11 cellular contexts compared by ENCODE assay signal in the genomic region with DNA sequence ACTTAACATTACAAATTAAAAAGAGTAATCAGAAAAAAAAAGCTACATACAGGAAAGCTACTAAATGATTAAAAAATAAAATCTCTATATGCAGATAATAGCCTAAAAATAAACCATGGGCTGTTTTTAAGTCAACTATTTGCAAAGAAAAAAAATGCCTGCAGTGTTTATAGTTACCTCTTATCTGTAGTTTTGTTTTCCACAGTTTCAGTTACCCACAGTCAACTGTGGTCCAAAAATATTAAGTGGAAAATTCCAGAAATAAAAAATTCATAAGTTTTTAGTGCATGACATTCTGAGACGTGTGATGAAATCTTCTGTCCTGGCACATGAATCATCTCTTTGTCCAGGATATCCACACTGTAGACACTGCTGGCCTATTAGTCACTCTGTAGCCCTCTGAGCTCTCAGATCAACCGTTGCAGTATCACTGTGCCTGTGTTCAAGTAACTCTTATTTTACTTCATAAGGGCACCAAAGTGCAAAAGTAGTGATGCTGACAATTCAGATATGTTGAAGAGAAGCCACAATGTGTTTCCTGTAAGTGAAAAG. TPM values are rescaled to one million over a fixed set of nuclear protein-coding genes. Genes with fewer than 3 reads are reported as not detected.
DNase-seq lines count a peak whose midpoint lies in the region; ATAC-seq and TF ChIP-seq lines count a peak whose summit lies in the region.
"Had no signal": no experiment of that assay in that cellular context is flagged by ENCODE, and none has a peak within 500 bp of the region (broad histone marks: within the 10 kb centered on the region; RNA-seq: fewer than 3 reads in every experiment).

No MANE protein-coding gene starts in this region.

- ATAC-seq in GM19351 (IDR thresholded peaks at IDR 0.05; ENCODE audit: unreplicated experiment), result no peak

- H3K27ac Mint-ChIP-seq in neural crest cell (ENCODE audit: unreplicated experiment), result peak overlapping the region; percentile 79

- peak; percentile 65 for DNase-seq in BJ (ENCODE audit: low read depth)
- peak in 1 of 2 experiments; percentile 82 for DNase-seq in PC-9
- DNase-seq in esophagus muscularis mucosa (ENCODE audit: extremely low spot score), result no peak
- DNase-seq in neural crest cell (ENCODE audit: low read depth, low spot score), result no peak
- no peak for DNase-seq in DMS79 (lab: John Stamatoyannopoulos, UW)
- no peak for DNase-seq in SKM-1 (lab: John Stamatoyannopoulos, UW; ENCODE audit: unreplicated experiment)
- DNase-seq in HEK293T (ENCODE audit: extremely low spot score), result no peak

- H3K79me2 ChIP-seq in PC-9 (ENCODE audit: low read depth), result no peaks in the 10 kb centered on the region

- H4K20me1 ChIP-seq in PC-9 (ENCODE audit: insufficient read depth), result no peaks in the 10 kb centered on the region

- H3K4me3 ChIP-seq in BJ (ENCODE audit: low read depth, low read length) (no peak overlapping the region), PC-9 (no peak overlapping the region), esophagus muscularis mucosa (no peak overlapping the region)
- H3K4me3 ChIP-seq: SJCRH30, vagina had no signal

- TF ChIP-seq POLR2A in esophagus muscularis mucosa (IDR thresholded peaks at IDR 0.05; ENCODE audit: low read depth), result no peak

- no peaks in the 10 kb centered on the region for H3K27me3 ChIP-seq in BJ (ENCODE audit: control insufficient read depth, insufficient read depth, low read length)
- H3K27me3 ChIP-seq in PC-9 (ENCODE audit: insufficient read depth, low read depth), result no peaks in the 10 kb centered on the region
- no peaks in the 10 kb centered on the region for H3K27me3 ChIP-seq in esophagus muscularis mucosa
- H3K27me3 ChIP-seq: SJCRH30, vagina had no signal

- no TSS peak for BruUV-seq in PC-9 (replicated peaks; lab: Mats Ljungman, UMichigan)

- H3K4me2 ChIP-seq in PC-9, result peak overlapping the region; percentile 23; the same call in 1 of the 2 replicates
- H3K4me2 ChIP-seq: KMS-11 had no signal

- POLR2A ChIA-PET in BJ (lab: Charles Lee), result interaction anchor here (0.5 kb wide), 1 partner anchor 137 kb away, joined by 3 read pairs; no protein-coding TSS in a partner anchor
- POLR2A ChIA-PET in PC-9 (lab: Charles Lee; ENCODE audit: unreplicated experiment), result no interaction called here
- POLR2A ChIA-PET in HEK293T (lab: Yijun Ruan, JAX), result no interaction called here

- peaks cover 3% of the 10 kb centered on the region for H3K9me3 Mint-ChIP-seq in neural crest cell

- no peak overlapping the region for H2AFZ ChIP-seq in PC-9

- no peaks in the 10 kb centered on the region for H3F3A ChIP-seq in PC-9 (ENCODE audit: insufficient read depth, low read depth)

- H3K36me3 ChIP-seq in BJ (ENCODE audit: control insufficient read depth, insufficient read depth, low read length), result no peaks in the 10 kb centered on the region
- H3K36me3 ChIP-seq in PC-9 (ENCODE audit: low read depth), result no peaks in the 10 kb centered on the region
- peaks cover 0 to 4% (median 0%) of the 10 kb centered on the region in 4 donors for H3K36me3 ChIP-seq in esophagus muscularis mucosa
- H3K36me3 ChIP-seq: SJCRH30, vagina had no signal

- WGBS in esophagus muscularis mucosa, result 47% methylated on average over 2 of the region's 2 CpGs

- peaks cover 9% of the 10 kb centered on the region for H3K36me3 Mint-ChIP-seq in neural crest cell (ENCODE audit: low read depth)

- peaks cover 27% of the 10 kb centered on the region for H3K4me1 Mint-ChIP-seq in neural crest cell

- H3K9me2 ChIP-seq in PC-9 (ENCODE audit: insufficient read depth), result no peaks in the 10 kb centered on the region

- H3K4me1 ChIP-seq in PC-9 (replicated peaks; ENCODE audit: insufficient read depth) (peaks cover 12% of the 10 kb centered on the region), esophagus muscularis mucosa (peaks cover 0 to 7% (median 6%) of the 10 kb centered on the region in 4 donors)
- H3K4me1 ChIP-seq: vagina had no signal

- H3K27me3 Mint-ChIP-seq in neural crest cell (ENCODE audit: low read depth), result no peaks in the 10 kb centered on the region

- H3K9me3 ChIP-seq in PC-9 (ENCODE audit: insufficient read depth, low read depth), result no peaks in the 10 kb centered on the region
- no peaks in the 10 kb centered on the region for H3K9me3 ChIP-seq in esophagus muscularis mucosa
- H3K9me3 ChIP-seq: SJCRH30, vagina had no signal

- no peak for TF ChIP-seq EP300 in esophagus muscularis mucosa (IDR thresholded peaks at IDR 0.05)

- TF ChIP-seq CTCF in BJ (IDR thresholded peaks at IDR 0.05; ENCODE audit: insufficient read depth, low read depth, low read length), result no peak
- no peak for TF ChIP-seq CTCF in PC-9 (conservative IDR thresholded peaks at IDR 0.05)
- TF ChIP-seq CTCF in esophagus muscularis mucosa (IDR thresholded peaks at IDR 0.05), result no peak
- TF ChIP-seq CTCF in neural crest cell (conservative IDR thresholded peaks at IDR 0.05), result no peak

- peak overlapping the region; percentile 29 for H3K4me3 Mint-ChIP-seq in neural crest cell

- peak overlapping the region; percentile 71 for H3K27ac ChIP-seq in PC-9
- H3K27ac ChIP-seq in esophagus muscularis mucosa (replicated peaks in 1 of 4), result peak overlapping the region; percentile 15 to 50 (median 32)
- H3K27ac ChIP-seq: KMS-11, SJCRH30, vagina had no signal

- CTCF ChIA-PET in BJ (lab: Yijun Ruan, JAX), result interaction anchor here (1.5 to 2.4 kb wide), 2 partner anchors 10 to 19 kb away, joined by 3 to 6 read pairs; no protein-coding TSS in a partner anchor
- CTCF ChIA-PET in PC-9 (lab: Charles Lee), result interaction anchor here (0.6 kb wide), 1 partner anchor 552 kb away, joined by 6 read pairs; no protein-coding TSS in a partner anchor
- CTCF ChIA-PET in HEK293T (lab: Yijun Ruan, JAX), result interaction anchor here (0.6 kb wide), 1 partner anchor 21 kb away, joined by 3 read pairs; no protein-coding TSS in a partner anchor

- intact Hi-C loops in PC-9 (cut with micrococcal nuclease; ENCODE audit: unreplicated experiment) (no loop called here), esophagus muscularis mucosa (cut with DNase I) (no loop called here)

TF ChIP-seq in HEK293T, 16 proteins besides CTCF, POLR2A, EP300 and RAD21:
- TF ChIP-seq L3MBTL2 (conservative IDR thresholded peaks at IDR 0.05) (no peak), ELF4 (IDR thresholded peaks at IDR 0.05) (no peak), SP1 (IDR thresholded peaks at IDR 0.05) (no peak), ZNF384 (IDR thresholded peaks at IDR 0.05) (no peak), HDGF (IDR thresholded peaks at IDR 0.05; ENCODE audit: borderline replicate concordance) (no peak), NFRKB (IDR thresholded peaks at IDR 0.05) (no peak), FOXA1 (IDR thresholded peaks at IDR 0.05) (no peak), CTBP1 (IDR thresholded peaks at IDR 0.05; ENCODE audit: borderline replicate concordance) (no peak), SUZ12 (IDR thresholded peaks at IDR 0.05) (no peak)
- TF ChIP-seq, protein P1, sequence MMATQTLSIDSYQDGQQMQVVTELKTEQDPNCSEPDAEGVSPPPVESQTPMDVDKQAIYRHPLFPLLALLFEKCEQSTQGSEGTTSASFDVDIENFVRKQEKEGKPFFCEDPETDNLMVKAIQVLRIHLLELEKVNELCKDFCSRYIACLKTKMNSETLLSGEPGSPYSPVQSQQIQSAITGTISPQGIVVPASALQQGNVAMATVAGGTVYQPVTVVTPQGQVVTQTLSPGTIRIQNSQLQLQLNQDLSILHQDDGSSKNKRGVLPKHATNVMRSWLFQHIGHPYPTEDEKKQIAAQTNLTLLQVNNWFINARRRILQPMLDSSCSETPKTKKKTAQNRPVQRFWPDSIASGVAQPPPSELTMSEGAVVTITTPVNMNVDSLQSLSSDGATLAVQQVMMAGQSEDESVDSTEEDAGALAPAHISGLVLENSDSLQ (IDR thresholded peaks at IDR 0.05), result no peak

RNA-seq across cellular contexts. Expression of a gene that starts 59.2 kb away (rescaled TPM):
- 3.0 and 4.3 TPM in 2 replicates for polyA plus RNA-seq in BJ (2011; rRNA removed)
- 6.3 and 6.9 TPM in 2 replicates for polyA minus RNA-seq in BJ (2011; rRNA and poly(A)+ RNA removed)
- total RNA-seq in PC-9 (2021), result 24.8 and 27.7 TPM in 2 replicates
- 10 to 100 TPM; 12.8 to 19.7 (median 15.3) TPM for total RNA-seq in esophagus muscularis mucosa
- total RNA-seq in neural crest cell, result 14.0 and 15.6 TPM in 2 replicates
